Comparison of ENCODE assay signal across 10 cellular contexts in genomic region chr3:21738283-21738682, GRCh38. TPM values are rescaled to one million over a fixed set of nuclear protein-coding genes. Genes with fewer than 3 reads are reported as not detected.
"Had no signal": no experiment of that assay in that cellular context is flagged by ENCODE, and none has a peak within 500 bp of the region (broad histone marks: within the 10 kb centered on the region; RNA-seq: fewer than 3 reads in every experiment).

No MANE protein-coding gene starts in this region.

- H3K27ac ChIP-seq: GM23248 had no signal

- ATAC-seq: GM23338, HCT116 had no signal

- H3K9me3 ChIP-seq: HAP-1 had no signal

- H3K4me1 ChIP-seq: HAP-1 had no signal

- DNase-seq: GM23248, GOT3, H7, H9, HCEC 1CT, HFFc6 had no signal

- H3K4me3 ChIP-seq: GM23248, GM23338, HAP-1 had no signal

- H3K36me3 ChIP-seq: HAP-1 had no signal

RNA-seq across cellular contexts. Expression of gene ZNF385D, which starts 12.7 kb away (rescaled TPM):
- total RNA-seq: H4 had no signal
